In genomic region chr2:123085479-123085878, GRCh38 we compare ENCODE assay signal across 28 cellular contexts.
"Had no signal": no experiment of that assay in that cellular context is flagged by ENCODE, and none has a peak within 500 bp of the region (broad histone marks: within the 10 kb centered on the region; RNA-seq: fewer than 3 reads in every experiment).

No MANE protein-coding gene starts in this region.

- FAIRE-seq: astrocyte, bronchial epithelial cell, frontal cortex had no signal

- H3K27me3 ChIP-seq: brain microvascular endothelial cell, dorsolateral prefrontal cortex had no signal

- H3K4me3 ChIP-seq: coronary artery, dorsolateral prefrontal cortex had no signal

- DNase-seq: activated B cell treated with CpG ODN at 0.5 μM for 24 hours; activated CD4-positive, alpha-beta T cell treated with anti-CD3 and anti-CD28 coated beads for 48 hours; activated CD4-positive, alpha-beta T cell treated with anti-CD3 and anti-CD28 coated beads, Interleukin-2, amount 50 U/mL, for 1 hour; activated CD4-positive, alpha-beta T cell treated with anti-CD3 and anti-CD28 coated beads, Interleukin-2, amount 50 U/mL, for 48 hours; activated CD8-positive, alpha-beta memory T cell treated with anti-CD3 and anti-CD28 coated beads for 24 hours; activated CD8-positive, alpha-beta T cell treated with anti-CD3 and anti-CD28 coated beads for 36 hours; activated effector memory CD4-positive, alpha-beta T cell treated with Interleukin-2 at 50 U/mL for 16 hours; activated gamma-delta T cell treated with Interleukin-2 at 50 U/mL for 16 hours; activated naive CD4-positive, alpha-beta T cell treated with anti-CD3 and anti-CD28 coated beads, Interleukin-2, amount 50 U/mL, for 16 hours; activated naive CD4-positive, alpha-beta T cell treated with Interleukin-2 at 50 U/mL for 16 hours; activated T-cell treated with anti-CD3 and anti-CD28 coated beads, Interleukin-2, amount 50 U/mL, for 4 hours; amniotic stem cell; anterior cingulate cortex; brain microvascular endothelial cell; dorsolateral prefrontal cortex; effector memory CD4-positive, alpha-beta T cell; endodermal cell; foreskin fibroblast; head of caudate nucleus; T1000; WERI-Rb-1 had no signal

- H3K36me3 ChIP-seq: brain microvascular endothelial cell, WERI-Rb-1 had no signal

- ATAC-seq: activated CD4-positive, CD25-positive, alpha-beta regulatory T cell treated with anti-CD3 and anti-CD28 coated beads, Interleukin-2, amount 50 U/mL, for 24 hours; activated CD8-positive, alpha-beta T cell treated with anti-CD3 and anti-CD28 coated beads for 36 hours; activated T-cell treated with anti-CD3 and anti-CD28 coated beads, Interleukin-2, amount 50 U/mL, for 4 hours; activated T-helper 17 cell treated with anti-CD3 and anti-CD28 coated beads, Interleukin-2, amount 50 U/mL, for 72 hours; esophagus mucosa had no signal

- H3K27ac ChIP-seq: brain microvascular endothelial cell, coronary artery, dorsolateral prefrontal cortex, WERI-Rb-1 had no signal
